27 cellular contexts compared by ENCODE assay signal in genomic region chr1:107974090-107974489, GRCh38.
"Had no signal": no experiment of that assay in that cellular context is flagged by ENCODE, and none has a peak within 500 bp of the region (broad histone marks: within the 10 kb centered on the region; RNA-seq: fewer than 3 reads in every experiment).

No MANE protein-coding gene starts in this region.

- H3K9me3 Mint-ChIP-seq: stimulated activated memory B cell treated with anti-CD40 and anti-IgM and Interleukin-4, amounts not matched to agents 10 μg/mL and 1 μg/mL and 100 μg/mL, for 72 hours; stimulated activated naive B cell treated with anti-CD40 and anti-IgM and Interleukin-4, amounts not matched to agents 10 μg/mL and 1 μg/mL and 100 μg/mL, for 72 hours; stimulated activated naive CD8-positive, alpha-beta T cell treated with anti-CD3 and anti-CD28 coated beads, Interleukin-15, amount 100 ng/mL, for 72 hours; stimulated activated naive CD8-positive, alpha-beta T cell treated with anti-CD3 and anti-CD28 coated beads, Interleukin-15, Interleukin-2, amounts not matched to agents 100 ng/mL and 50 ng/mL, for 24 hours; type B pancreatic cell had no signal

- H3K4me3 ChIP-seq: stomach, suprapubic skin, testis, thoracic aorta, thyroid gland, tibial artery, tibial nerve, transverse colon, upper lobe of left lung, upper lobe of right lung, uterus, vagina had no signal

- ATAC-seq: stimulated activated memory B cell treated with anti-CD40 and anti-IgM and Interleukin-4, amounts not matched to agents 10 μg/mL and 1 μg/mL and 100 μg/mL, for 72 hours; stimulated activated naive B cell treated with anti-CD40 and anti-IgM and Interleukin-4, amounts not matched to agents 10 μg/mL and 1 μg/mL and 100 μg/mL, for 72 hours; stimulated activated naive CD8-positive, alpha-beta T cell treated with anti-CD3 and anti-CD28 coated beads, Interleukin-15, amount 100 ng/mL, for 72 hours; stimulated activated naive CD8-positive, alpha-beta T cell treated with anti-CD3 and anti-CD28 coated beads, Interleukin-15, Interleukin-2, amounts not matched to agents 100 U/mL and 50 U/mL, for 24 hours; upper lobe of right lung had no signal

- H3K4me1 ChIP-seq: stomach, suprapubic skin, testis, thyroid gland, tibial artery, tibial nerve, transverse colon, upper lobe of left lung, upper lobe of right lung, uterus, vagina had no signal

- H3K27me3 ChIP-seq: stomach, suprapubic skin, testis, thyroid gland, tibial artery, tibial nerve, transverse colon, upper lobe of left lung, upper lobe of right lung, uterus, vagina had no signal

- H3K36me3 ChIP-seq: stomach, suprapubic skin, thoracic aorta, thyroid gland, tibial artery, tibial nerve, transverse colon, upper lobe of left lung, upper lobe of right lung, uterus, vagina had no signal

- H3K4me1 Mint-ChIP-seq: stimulated activated naive CD8-positive, alpha-beta T cell treated with anti-CD3 and anti-CD28 coated beads, Interleukin-15, amount 100 ng/mL, for 72 hours had no signal

- H3K4me3 Mint-ChIP-seq: stimulated activated memory B cell treated with anti-CD40 and anti-IgM and Interleukin-4, amounts not matched to agents 10 μg/mL and 1 μg/mL and 100 μg/mL, for 72 hours; stimulated activated naive B cell treated with anti-CD40 and anti-IgM and Interleukin-4, amounts not matched to agents 10 μg/mL and 1 μg/mL and 100 μg/mL, for 72 hours; stimulated activated naive CD8-positive, alpha-beta T cell treated with anti-CD3 and anti-CD28 coated beads, Interleukin-15, amount 100 ng/mL, for 72 hours; stimulated activated naive CD8-positive, alpha-beta T cell treated with anti-CD3 and anti-CD28 coated beads, Interleukin-15, Interleukin-2, amounts not matched to agents 100 ng/mL and 50 ng/mL, for 24 hours; type B pancreatic cell had no signal

- H3K27ac ChIP-seq: stomach, suprapubic skin, testis, thoracic aorta, thyroid gland, tibial artery, tibial nerve, transverse colon, upper lobe of left lung, upper lobe of right lung, uterus, vagina had no signal

- DNase-seq: stimulated activated CD4-positive, alpha-beta T cell treated with anti-CD3 and anti-CD28 coated beads, Interleukin-2, amount 100 ng/mL, for 48 hours; stimulated activated CD4-positive, alpha-beta T cell treated with anti-CD3 and anti-CD28 coated beads, Interleukin-4, amount 100 ng/mL, for 1 hour; stimulated activated CD4-positive, alpha-beta T cell treated with anti-CD3 and anti-CD28 coated beads, Interleukin-4, amount 100 ng/mL, for 24 hours; stimulated activated CD4-positive, alpha-beta T cell treated with anti-CD3 and anti-CD28 coated beads, Interleukin-4, amount 100 ng/mL, for 4 hours; stimulated activated CD8-positive, alpha-beta memory T cell treated with anti-CD3 and anti-CD28 coated beads, Interleukin-4, amount 100 ng/mL, for 48 hours; stimulated activated naive B cell treated with anti-CD40 and anti-IgM and Interleukin-4, amounts not matched to agents 10 μg/mL and 1 μg/mL and 100 μg/mL, for 72 hours; stimulated activated naive CD4-positive, alpha-beta T cell; stimulated activated naive CD4-positive, alpha-beta T cell treated with Interleukin-2 at 50 U/mL for 16 hours; stimulated activated naive CD8-positive, alpha-beta T cell treated with anti-CD3 and anti-CD28 coated beads, Interleukin-15, amount 100 ng/mL, for 72 hours; stimulated activated naive CD8-positive, alpha-beta T cell treated with anti-CD3 and anti-CD28 coated beads, Interleukin-15, Interleukin-2, amounts not matched to agents 100 U/mL and 50 U/mL, for 24 hours; stomach; substantia nigra; testis; thyroid gland; tibial artery; transverse colon; trophoblast cell; upper lobe of left lung; upper lobe of right lung; uterus had no signal

- H3K27ac Mint-ChIP-seq: stimulated activated memory B cell treated with anti-CD40 and anti-IgM and Interleukin-4, amounts not matched to agents 10 μg/mL and 1 μg/mL and 100 μg/mL, for 72 hours; stimulated activated naive B cell treated with anti-CD40 and anti-IgM and Interleukin-4, amounts not matched to agents 10 μg/mL and 1 μg/mL and 100 μg/mL, for 72 hours; stimulated activated naive CD8-positive, alpha-beta T cell treated with anti-CD3 and anti-CD28 coated beads, Interleukin-15, amount 100 ng/mL, for 72 hours; stimulated activated naive CD8-positive, alpha-beta T cell treated with anti-CD3 and anti-CD28 coated beads, Interleukin-15, Interleukin-2, amounts not matched to agents 100 ng/mL and 50 ng/mL, for 24 hours; type B pancreatic cell had no signal

- H3K36me3 Mint-ChIP-seq: stimulated activated memory B cell treated with anti-CD40 and anti-IgM and Interleukin-4, amounts not matched to agents 10 μg/mL and 1 μg/mL and 100 μg/mL, for 72 hours; type B pancreatic cell had no signal

- H3K9me3 ChIP-seq: stomach, suprapubic skin, testis, thoracic aorta, thyroid gland, tibial artery, tibial nerve, transverse colon, upper lobe of left lung, upper lobe of right lung, uterus, vagina had no signal
